10 cellular contexts compared by ENCODE assay signal in the genomic region with DNA sequence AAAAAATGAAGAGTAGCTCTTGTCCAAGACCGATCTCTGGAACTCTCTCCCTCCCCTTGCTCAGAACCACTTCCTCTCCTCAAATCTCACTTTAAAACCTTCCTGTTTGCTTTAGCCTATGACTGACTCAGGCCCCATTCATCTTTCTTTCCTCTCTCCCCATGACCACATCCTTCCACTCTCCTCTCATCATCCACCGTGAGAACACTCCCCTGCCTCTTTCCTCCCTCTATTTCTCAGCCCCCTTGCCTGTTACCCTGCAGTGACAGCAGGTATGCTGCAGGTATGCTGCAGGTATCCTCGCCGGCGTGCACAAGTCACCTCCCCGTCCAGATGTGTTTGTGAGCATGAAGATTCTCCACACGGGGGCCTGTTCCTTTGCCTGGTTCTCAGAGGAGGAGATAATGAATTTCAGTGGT.
A peak's percentile ranks its signal among the peaks of the same experiment; 100 is the strongest.
DNase-seq lines count a peak whose midpoint lies in the region; FAIRE-seq and TF ChIP-seq lines count a peak whose summit lies in the region.
"Had no signal": no experiment of that assay in that cellular context is flagged by ENCODE, and none has a peak within 500 bp of the region (broad histone marks: within the 10 kb centered on the region; RNA-seq: fewer than 3 reads in every experiment).

No MANE protein-coding gene starts in this region.

- H3K9ac ChIP-seq in endothelial cell of umbilical vein (replicated peaks; ENCODE audit: extremely low read depth, insufficient read depth, low read length): no peak overlapping the region

- no peaks in the 10 kb centered on the region for H3K9me1 ChIP-seq in endothelial cell of umbilical vein (replicated peaks; ENCODE audit: control insufficient read depth, extremely low read depth, insufficient read depth, low read length)

- FAIRE-seq in endothelial cell of umbilical vein (lab: Jason Lieb, UNC): peak; percentile 46

- H3K4me1 Mint-ChIP-seq in activated naive CD4-positive, alpha-beta T cell treated with anti-CD3 and anti-CD28 coated beads for 36 hours (ENCODE audit: low read depth): peaks cover 25% of the 10 kb centered on the region

- TF ChIP-seq POLR2A in endothelial cell of umbilical vein (IDR thresholded peaks at IDR 0.05; ENCODE audit: low read depth, low read length): no peak

- no peaks in the 10 kb centered on the region for H3K27me3 Mint-ChIP-seq in activated naive CD4-positive, alpha-beta T cell treated with anti-CD3 and anti-CD28 coated beads for 36 hours (ENCODE audit: low read depth)
- H3K27me3 Mint-ChIP-seq: CD8-positive, alpha-beta memory T cell had no signal

- H3K4me1 ChIP-seq in endothelial cell of umbilical vein (ENCODE audit: control insufficient read depth, extremely low read depth, insufficient read depth, low read length): peaks cover 10% of the 10 kb centered on the region
- no peaks in the 10 kb centered on the region for H3K4me1 ChIP-seq in effector memory CD4-positive, alpha-beta T cell (ENCODE audit: control insufficient read depth, insufficient read depth, low read length, poor library complexity, severe bottlenecking)

- no peak overlapping the region for H2AFZ ChIP-seq in endothelial cell of umbilical vein (ENCODE audit: low read depth, low read length)

- no peak overlapping the region for H3K4me3 ChIP-seq in endothelial cell of umbilical vein (replicated peaks in 1 of 3; ENCODE audit: insufficient read depth in 1 of 3, low read depth in 1 of 3, low read length in 3 of 3)
- no peak overlapping the region for H3K4me3 ChIP-seq in effector memory CD4-positive, alpha-beta T cell (ENCODE audit: insufficient read depth, low read depth, low read length, poor library complexity, severe bottlenecking)

- CTCF ChIA-PET in activated naive CD4-positive, alpha-beta T cell treated with anti-CD3 and anti-CD28 coated beads for 36 hours (lab: Charles Lee): no interaction called here
- CTCF ChIA-PET in endothelial cell of umbilical vein (lab: Charles Lee): interaction anchor here (1.4 kb wide), 1 partner anchor 76 kb away, joined by 4 read pairs; no protein-coding TSS in a partner anchor

- POLR2A ChIA-PET in endothelial cell of umbilical vein (lab: Charles Lee): no interaction called here

- no peaks in the 10 kb centered on the region for H3K27me3 ChIP-seq in endothelial cell of umbilical vein (ENCODE audit: control insufficient read depth in 2 of 2, insufficient read depth in 2 of 2, low read length in 2 of 2)
- H3K27me3 ChIP-seq in effector memory CD4-positive, alpha-beta T cell (replicated peaks; ENCODE audit: control insufficient read depth, insufficient read depth, low read length, poor library complexity, severe bottlenecking): no peaks in the 10 kb centered on the region

- dilution Hi-C loops in endothelial cell of umbilical vein (cut with MboI; ENCODE audit: extremely low pct_ligation_motif_present, low sequenced_read_pairs): no loop called here

- intact Hi-C loops in activated naive CD4-positive, alpha-beta T cell treated with anti-CD3 and anti-CD28 coated beads for 36 hours (cut with micrococcal nuclease): no loop called here
- intact Hi-C loops in endothelial cell of umbilical vein (cut with micrococcal nuclease): no loop called here

- peak overlapping the region; percentile 25 for H3K4me3 Mint-ChIP-seq in activated naive CD4-positive, alpha-beta T cell treated with anti-CD3 and anti-CD28 coated beads for 36 hours

- H3K36me3 Mint-ChIP-seq in activated naive CD4-positive, alpha-beta T cell treated with anti-CD3 and anti-CD28 coated beads for 36 hours (ENCODE audit: low read depth): no peaks in the 10 kb centered on the region
- H3K36me3 Mint-ChIP-seq: CD8-positive, alpha-beta memory T cell had no signal

- H3K27ac ChIP-seq in endothelial cell of umbilical vein (ENCODE audit: insufficient read depth, low read depth, low read length): no peak overlapping the region
- no peak overlapping the region for H3K27ac ChIP-seq in effector memory CD4-positive, alpha-beta T cell (ENCODE audit: insufficient read depth, low read length, poor library complexity, severe bottlenecking)

- no TSS peak for BruUV-seq in endothelial cell of umbilical vein (replicated peaks; lab: Mats Ljungman, UMichigan)

- H3K9me3 ChIP-seq in endothelial cell of umbilical vein (replicated peaks; ENCODE audit: control insufficient read depth, insufficient read depth, low read length): no peaks in the 10 kb centered on the region
- no peaks in the 10 kb centered on the region for H3K9me3 ChIP-seq in effector memory CD4-positive, alpha-beta T cell (ENCODE audit: control insufficient read depth, low read length)

- H3K27ac Mint-ChIP-seq in activated naive CD4-positive, alpha-beta T cell treated with anti-CD3 and anti-CD28 coated beads for 36 hours: no peak overlapping the region

- H3K9me3 Mint-ChIP-seq in activated naive CD4-positive, alpha-beta T cell treated with anti-CD3 and anti-CD28 coated beads for 36 hours: no peaks in the 10 kb centered on the region

- no peak overlapping the region for H3K4me2 ChIP-seq in endothelial cell of umbilical vein (ENCODE audit: insufficient read depth, low read length)

- no peaks in the 10 kb centered on the region for H4K20me1 ChIP-seq in endothelial cell of umbilical vein (replicated peaks; ENCODE audit: control insufficient read depth, extremely low read depth, insufficient read depth, low read length)

- peak; percentile 12 for DNase-seq in activated naive CD4-positive, alpha-beta T cell treated with anti-CD3 and anti-CD28 coated beads for 36 hours
- no peak for DNase-seq in activated naive CD4-positive, alpha-beta T cell (lab: John Stamatoyannopoulos, UW)
- DNase-seq in M059J (ENCODE audit: low read depth) (peak; percentile 83), endothelial cell of umbilical vein (ENCODE audit: low read depth, low spot score) (peak; percentile 4), stromal cell of bone marrow (ENCODE audit: low read depth) (peak; percentile 48), DMS79 treated with DMSO at 0.1 percent for 48 hours (lab: John Stamatoyannopoulos, UW) (no peak)
- DNase-seq in effector memory CD4-positive, alpha-beta T cell: no peak
- no peak for DNase-seq in stimulated activated CD4-positive, alpha-beta T cell treated with anti-CD3 and anti-CD28 coated beads, Interleukin-4, amount 100 ng/mL, for 4 hours
- DNase-seq: NCI-H1092 treated with DMSO at 0.1 percent for 48 hours had no signal

- TF ChIP-seq CTCF in endothelial cell of umbilical vein (IDR thresholded peaks at IDR 0.05; ENCODE audit: extremely low read depth in 1 of 2, insufficient read depth in 1 of 2, low read depth in 1 of 2, low read length in 2 of 2): no peak

- H3K79me2 ChIP-seq in endothelial cell of umbilical vein (ENCODE audit: control insufficient read depth, insufficient read depth, low read length): no peaks in the 10 kb centered on the region

- H3K36me3 ChIP-seq in endothelial cell of umbilical vein (ENCODE audit: control insufficient read depth in 2 of 2, extremely low read depth in 1 of 2, insufficient read depth in 2 of 2, low read length in 2 of 2): no peaks in the 10 kb centered on the region
- no peaks in the 10 kb centered on the region for H3K36me3 ChIP-seq in effector memory CD4-positive, alpha-beta T cell (ENCODE audit: control insufficient read depth, insufficient read depth, low read length)

TF ChIP-seq in endothelial cell of umbilical vein, 7 proteins besides CTCF, POLR2A, EP300 and RAD21:
- TF ChIP-seq MYC (IDR thresholded peaks at IDR 0.05; ENCODE audit: low read depth, low read length) (no peak), GATA2 (IDR thresholded peaks at IDR 0.05; ENCODE audit: insufficient read depth, insufficient read length, low read depth, low read length) (peak; percentile 36), POLR2AphosphoS5 (IDR thresholded peaks at IDR 0.05; ENCODE audit: insufficient read depth, low read depth, low read length) (peak; percentile 39), FOS (IDR thresholded peaks at IDR 0.05; ENCODE audit: borderline replicate concordance, insufficient read depth, low read length) (peak; percentile 81)
- TF ChIP-seq, protein P1, sequence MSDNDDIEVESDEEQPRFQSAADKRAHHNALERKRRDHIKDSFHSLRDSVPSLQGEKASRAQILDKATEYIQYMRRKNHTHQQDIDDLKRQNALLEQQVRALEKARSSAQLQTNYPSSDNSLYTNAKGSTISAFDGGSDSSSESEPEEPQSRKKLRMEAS (IDR thresholded peaks at IDR 0.05; ENCODE audit: insufficient read depth, insufficient read length): no peak

Comparison
In these comparisons a context has a peak if more than half of its experiments do, and no peak if none do; other contexts are left out.
1. DNase-seq: peak in activated naive CD4-positive, alpha-beta T cell treated with anti-CD3 and anti-CD28 coated beads for 36 hours (single experiment), M059J (single experiment), endothelial cell of umbilical vein (single experiment) and stromal cell of bone marrow (single experiment); none in activated naive CD4-positive, alpha-beta T cell (0 of 4), DMS79 treated with DMSO at 0.1 percent for 48 hours (single experiment), effector memory CD4-positive, alpha-beta T cell (0 of 3) and stimulated activated CD4-positive, alpha-beta T cell treated with anti-CD3 and anti-CD28 coated beads, Interleukin-4, amount 100 ng/mL, for 4 hours (0 of 2).